8 cellular contexts compared by ENCODE assay signal in genomic region chr2:54589340-54590215, GRCh38.
A peak's percentile ranks its signal among the peaks of the same experiment; 100 is the strongest.
DNase-seq lines count a peak whose midpoint lies in the region; ATAC-seq, FAIRE-seq and TF ChIP-seq lines count a peak whose summit lies in the region.

No MANE protein-coding gene starts in this region.

- H3K4me3 ChIP-seq in ACC112 (ENCODE audit: low read depth, low read length) (no peak overlapping the region), pancreas (no peak overlapping the region)

- peak; percentile 51 for ATAC-seq in GM19395 (IDR thresholded peaks at IDR 0.05; ENCODE audit: unreplicated experiment)
- peak; percentile 62 to 73 (median 68) for ATAC-seq in pancreas
- ATAC-seq in GM18505 (IDR thresholded peaks at IDR 0.05; ENCODE audit: unreplicated experiment): no peak

- DNase-seq in NAMALWA (ENCODE audit: low spot score): peak; percentile 47
- DNase-seq in effector CD8-positive, alpha-beta T cell (lab: John Stamatoyannopoulos, UW): peak; percentile 11
- peak in 1 of 6 donors; percentile 41 for DNase-seq in pancreas
- DNase-seq in HTR-8/SVneo (ENCODE audit: insufficient read length, low spot score): no peak
- DNase-seq in kidney tubule cell (ENCODE audit: low spot score): no peak

- H3K27me3 ChIP-seq in ACC112 (ENCODE audit: insufficient read depth, low read length) (no peaks in the 10 kb centered on the region), pancreas (no peaks in the 10 kb centered on the region)

- H3K4me1 ChIP-seq in ACC112 (ENCODE audit: control insufficient read depth, insufficient read depth, low read length, unreplicated experiment) (peaks cover 53% of the 10 kb centered on the region), pancreas (peaks cover 13 to 56% (median 41%) of the 10 kb centered on the region in 3 donors)

- WGBS in pancreas, 2 donors: 17 to 20% methylated on average over 7 of the region's 7 CpGs

- H3K9me3 ChIP-seq in pancreas: no peaks in the 10 kb centered on the region

- peak overlapping the region; percentile 3; the same call in 1 of the 2 replicates for H3K27ac ChIP-seq in ACC112 (ENCODE audit: low read depth, low read length)
- H3K27ac ChIP-seq in pancreas: peak overlapping the region in 2 of 4 donors; percentile 58 to 62

- no peak overlapping the region for H2AFZ ChIP-seq in ACC112 (ENCODE audit: low read length, unreplicated experiment)

- FAIRE-seq in pancreas (lab: Jason Lieb, UNC) (peak; percentile 23), HTR-8/SVneo (lab: Jason Lieb, UNC) (no peak)

- H3K36me3 ChIP-seq in ACC112 (ENCODE audit: insufficient read depth, low read length) (peaks cover 14% of the 10 kb centered on the region), pancreas (no peaks in the 10 kb centered on the region)

- TF ChIP-seq POLR2A in GM18505 (IDR thresholded peaks at IDR 0.05; ENCODE audit: borderline replicate concordance, extremely low read depth, insufficient read depth, insufficient read length): no peak

- intact Hi-C loops in pancreas (cut with DNase I): no loop called here

- TF ChIP-seq CTCF in pancreas (IDR thresholded peaks at IDR 0.05): no peak

- H3K79me2 ChIP-seq in ACC112 (ENCODE audit: control insufficient read depth, insufficient read depth, low read length, unreplicated experiment): peaks cover 83% of the 10 kb centered on the region

Comparison
In these comparisons a context has a peak if more than half of its experiments do, and no peak if none do; other contexts are left out.
1. DNase-seq: peak in NAMALWA (single experiment) and effector CD8-positive, alpha-beta T cell (single experiment); none in HTR-8/SVneo (single experiment) and kidney tubule cell (single experiment).